In genomic region chr5:125766706-125767105, GRCh38 we compare ENCODE assay signal across 34 cellular contexts.
"Had no signal": no experiment of that assay in that cellular context is flagged by ENCODE, and none has a peak within 500 bp of the region (broad histone marks: within the 10 kb centered on the region; RNA-seq: fewer than 3 reads in every experiment).

No MANE protein-coding gene starts in this region.

- H3K4me3 ChIP-seq: MG63 had no signal

- H3K36me3 ChIP-seq: MG63 had no signal

- H3K27me3 ChIP-seq: MG63 had no signal

- H3K9me3 ChIP-seq: MG63 had no signal

- DNase-seq: Karpas-422, Kasumi-1, MG63, MM.1S, MV-4-11, NCI-H1048, NCI-H1092, NCI-H1092 treated with DMSO at 0.1 percent for 48 hours, NCI-H1105, NCI-H1105 treated with DMSO at 0.1 percent for 48 hours, NCI-H1417, NCI-H1417 treated with DMSO at 0.1 percent for 48 hours, NCI-H1436, NCI-H1436 treated with DMSO at 0.1 percent for 48 hours, NCI-H146, NCI-H1694, NCI-H1694 treated with DMSO at 0.1 percent for 48 hours, NCI-H187, NCI-H187 treated with DMSO at 0.1 percent for 48 hours, NCI-H1930, NCI-H2029, NCI-H2029 treated with DMSO at 0.1 percent for 48 hours, NCI-H2081, NCI-H2081 treated with DMSO at 0.1 percent for 48 hours, NCI-H2107, NCI-H2171, NCI-H2171 treated with DMSO at 0.1 percent for 48 hours, NCI-H2227 treated with DMSO at 0.1 percent for 48 hours, NCI-H226, NCI-H345, NCI-H446, NCI-H446 treated with DMSO at 0.1 percent for 48 hours, NCI-H510A, NCI-H510A treated with DMSO at 0.1 percent for 48 hours had no signal
